8 cellular contexts compared by ENCODE assay signal in genomic region chr3:4834403-4834866, GRCh38.
DNase-seq lines count a peak whose midpoint lies in the region; ATAC-seq and TF ChIP-seq lines count a peak whose summit lies in the region.

No MANE protein-coding gene starts in this region.

- peaks cover 66% of the 10 kb centered on the region for H3K36me3 Mint-ChIP-seq in nephron (ENCODE audit: low read depth)

- no peak overlapping the region for H3K4me3 Mint-ChIP-seq in nephron

- H3K27me3 ChIP-seq in BE2C (no peaks in the 10 kb centered on the region), gastroesophageal sphincter (no peaks in the 10 kb centered on the region)

- H3K36me3 ChIP-seq in BE2C (peaks cover 14% of the 10 kb centered on the region), gastroesophageal sphincter (peaks cover 5 to 69% of the 10 kb centered on the region in 2 donors)

- TF ChIP-seq CTCF in nephron (IDR thresholded peaks at IDR 0.05; ENCODE audit: unreplicated experiment in 3 of 3): no peak
- TF ChIP-seq CTCF in BE2C (IDR thresholded peaks at IDR 0.05; ENCODE audit: low read depth, low read length): no peak
- TF ChIP-seq CTCF in gastroesophageal sphincter (IDR thresholded peaks at IDR 0.05): no peak

- H3K9me3 ChIP-seq in BE2C: no peaks in the 10 kb centered on the region
- no peaks in the 10 kb centered on the region for H3K9me3 ChIP-seq in gastroesophageal sphincter

- H3K4me1 ChIP-seq in BE2C (no peaks in the 10 kb centered on the region), gastroesophageal sphincter (peaks cover 0 to 23% (median 9%) of the 10 kb centered on the region in 3 donors)

- peak; percentile 61 for ATAC-seq in GM19452 (IDR thresholded peaks at IDR 0.05; ENCODE audit: unreplicated experiment)
- ATAC-seq in HG03469 (IDR thresholded peaks at IDR 0.05; ENCODE audit: unreplicated experiment): peak; percentile 31
- ATAC-seq in gastroesophageal sphincter: no peak

- peaks cover 57% of the 10 kb centered on the region for H3K4me1 Mint-ChIP-seq in nephron

- WGBS in gastroesophageal sphincter (ENCODE audit: low coverage in 1 of 2), 2 donors: 68 to 90% methylated on average over 2 to 5 of the region's 8 CpGs

- H3K4me3 ChIP-seq in BE2C (ENCODE audit: low read depth, low read length): no peak overlapping the region
- no peak overlapping the region for H3K4me3 ChIP-seq in gastroesophageal sphincter

- DNase-seq in activated CD8-positive, alpha-beta memory T cell treated with anti-CD3 and anti-CD28 coated beads for 24 hours: peak; percentile 86
- DNase-seq in BE2C: no peak
- DNase-seq in hippocampal formation (lab: John Stamatoyannopoulos, UW): no peak
- no peak for DNase-seq in AG08396 (ENCODE audit: low spot score)

- no peak overlapping the region for H3K27ac ChIP-seq in gastroesophageal sphincter

- no peaks in the 10 kb centered on the region for H3K9me3 Mint-ChIP-seq in nephron

- TF ChIP-seq EP300 in gastroesophageal sphincter (IDR thresholded peaks at IDR 0.05): no peak

- peak overlapping the region in 2 of 3 experiments; percentile 42 to 49 for H3K27ac Mint-ChIP-seq in nephron

- no peak for TF ChIP-seq POLR2A in gastroesophageal sphincter (IDR thresholded peaks at IDR 0.05)

- no peaks in the 10 kb centered on the region for H3K27me3 Mint-ChIP-seq in nephron (ENCODE audit: low read depth)
